8 cellular contexts compared by ENCODE assay signal in the genomic region with DNA sequence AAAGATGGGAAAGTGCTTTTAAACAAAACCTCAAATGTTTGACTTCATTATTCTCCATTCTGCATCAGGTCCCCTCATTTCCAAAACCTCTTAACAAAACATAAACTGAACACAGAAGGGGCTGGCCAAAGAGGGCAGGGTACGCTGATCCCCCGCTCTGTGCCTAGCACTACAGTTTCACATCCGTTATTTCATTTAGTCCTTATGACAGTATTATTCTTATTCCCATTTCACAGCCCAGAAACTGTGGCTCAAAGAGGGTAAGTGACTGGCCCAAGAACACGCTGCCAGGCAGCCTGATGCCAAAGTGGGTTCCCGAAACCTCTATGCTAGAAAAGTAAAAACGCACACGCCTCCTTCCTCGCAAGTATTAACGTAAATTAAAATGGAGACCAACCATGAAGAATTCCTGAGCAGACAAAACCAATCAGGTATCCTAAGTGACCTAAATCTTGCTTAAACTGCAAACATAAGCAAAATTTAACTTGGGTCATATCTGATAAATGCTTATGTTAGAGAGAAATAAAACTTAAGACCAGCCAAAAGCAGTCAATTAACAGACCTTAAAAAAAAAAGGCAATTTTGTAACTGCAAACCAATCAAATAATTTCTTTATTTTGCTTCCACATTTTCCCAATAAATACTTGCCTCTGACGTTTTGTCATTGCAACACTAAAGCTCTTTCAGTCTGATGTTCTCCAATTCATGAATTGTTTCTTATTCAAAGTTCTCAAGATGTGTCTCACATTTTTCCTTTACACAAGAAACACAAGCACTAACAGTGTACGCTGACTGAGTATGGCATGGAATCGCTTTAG. TPM values are rescaled to one million over a fixed set of nuclear protein-coding genes. Genes with fewer than 3 reads are reported as not detected.
A peak's percentile ranks its signal among the peaks of the same experiment; 100 is the strongest.
DNase-seq lines count a peak whose midpoint lies in the region; ATAC-seq and TF ChIP-seq lines count a peak whose summit lies in the region.

No MANE protein-coding gene starts in this region.

- POLR2A ChIA-PET in AG04449 (lab: Yijun Ruan, JAX) = no interaction called here

- peak overlapping the region; percentile 38; the same call in 1 of the 2 replicates for H3K9ac ChIP-seq in KMS-11

- CTCF ChIA-PET in AG04449 (lab: Yijun Ruan, JAX) = interaction anchor here (1.1 kb wide), 1 partner anchor 24 kb away, joined by 3 read pairs; no protein-coding TSS in a partner anchor

- H3K27me3 ChIP-seq in KMS-11 (ENCODE audit: insufficient read depth, low read depth) = no peaks in the 10 kb centered on the region
- no peaks in the 10 kb centered on the region for H3K27me3 ChIP-seq in muscle layer of duodenum (ENCODE audit: low read depth, low read length)

- peaks cover 21% of the 10 kb centered on the region for H3K4me1 ChIP-seq in KMS-11 (ENCODE audit: low read depth, poor library complexity, severe bottlenecking)
- peaks cover 7 to 29% of the 10 kb centered on the region in 2 donors for H3K4me1 ChIP-seq in muscle layer of duodenum (ENCODE audit: control insufficient read depth in 1 of 2, insufficient read depth in 2 of 2, low read length in 2 of 2)

- peaks cover 7% of the 10 kb centered on the region; the same call in 1 of the 2 replicates for H3K79me2 ChIP-seq in KMS-11 (ENCODE audit: insufficient read depth, low read depth)

- H3K36me3 ChIP-seq in KMS-11 (ENCODE audit: insufficient read depth) = no peaks in the 10 kb centered on the region
- H3K36me3 ChIP-seq in muscle layer of duodenum (ENCODE audit: control insufficient read depth in 1 of 2, insufficient read depth in 2 of 2, low read length in 2 of 2) = no peaks in the 10 kb centered on the region

- no peaks in the 10 kb centered on the region for H3K27me3 Mint-ChIP-seq in chondrocyte (ENCODE audit: low read depth)

- ATAC-seq in HG02642 (IDR thresholded peaks at IDR 0.05; ENCODE audit: poor library complexity, unreplicated experiment) = no peak

- peak overlapping the region; percentile 92 for H3K4me3 Mint-ChIP-seq in chondrocyte (ENCODE audit: unreplicated experiment)

- peak overlapping the region; percentile 78 for H2AFZ ChIP-seq in KMS-11 (ENCODE audit: low read depth)

- H3K9me3 ChIP-seq in muscle layer of duodenum (ENCODE audit: control insufficient read depth in 1 of 2, low read length in 2 of 2) = no peaks in the 10 kb centered on the region

- TF ChIP-seq CTCF in AG04449 (IDR thresholded peaks at IDR 0.05; ENCODE audit: insufficient read depth, low read length, missing control alignments) (no peak), KMS-11 (conservative IDR thresholded peaks at IDR 0.05; ENCODE audit: low read depth, low read length) (no peak), chondrocyte (IDR thresholded peaks at IDR 0.05) (no peak)

- DNase-seq in AG04449 (ENCODE audit: low read depth, low spot score) = no peak
- DNase-seq in chondrocyte (ENCODE audit: low spot score) = no peak
- no peak for DNase-seq in NCI-H1417 (lab: John Stamatoyannopoulos, UW)
- no peak for DNase-seq in NCI-H187 (lab: John Stamatoyannopoulos, UW)
- DNase-seq in NCI-H446 treated with DMSO at 0.1 percent for 48 hours (lab: John Stamatoyannopoulos, UW) = no peak

- H3K27ac Mint-ChIP-seq in chondrocyte (ENCODE audit: unreplicated experiment) = peak overlapping the region; percentile 100

- H3K9me3 Mint-ChIP-seq in chondrocyte (ENCODE audit: low read depth) = no peaks in the 10 kb centered on the region

- peak overlapping the region; percentile 49; the same call in 1 of the 2 replicates for H3K27ac ChIP-seq in KMS-11
- peak overlapping the region; percentile 72 for H3K27ac ChIP-seq in muscle layer of duodenum (ENCODE audit: low read length)

- H3K4me3 ChIP-seq in AG04449 (ENCODE audit: low read depth, low read length) = peak overlapping the region; percentile 67
- H3K4me3 ChIP-seq in KMS-11 (IDR thresholded peaks at IDR 0.05; ENCODE audit: insufficient read depth, low read depth, low read length) = peak overlapping the region; percentile 84
- peak overlapping the region; percentile 67 to 72 for H3K4me3 ChIP-seq in muscle layer of duodenum (ENCODE audit: low read depth in 1 of 2, low read length in 2 of 2)

- H3K4me2 ChIP-seq in KMS-11 = peak overlapping the region; percentile 95

- no peaks in the 10 kb centered on the region for H3K36me3 Mint-ChIP-seq in chondrocyte (ENCODE audit: low read depth)

- peaks cover 34% of the 10 kb centered on the region for H3K4me1 Mint-ChIP-seq in chondrocyte (ENCODE audit: low read depth)

- no peaks in the 10 kb centered on the region for H4K20me1 ChIP-seq in KMS-11 (ENCODE audit: insufficient read depth)

RNA-seq across cellular contexts. Expression of a gene that starts 0.7 kb away (rescaled TPM):
- total RNA-seq in chondrocyte = 7.6 to 11.6 TPM (median 9.7 TPM) in 3 replicates

RNA-seq across cellular contexts. Expression of a gene that starts 3.3 kb away (rescaled TPM):
- total RNA-seq in chondrocyte = 19.9 to 22.8 TPM (median 20.4 TPM) in 3 replicates

RNA-seq across cellular contexts. Expression of a gene that starts 47.4 kb away (rescaled TPM):
- not detected in 3 replicates for total RNA-seq in chondrocyte
